ENCODE assay signal across 17 cellular contexts in the genomic region with DNA sequence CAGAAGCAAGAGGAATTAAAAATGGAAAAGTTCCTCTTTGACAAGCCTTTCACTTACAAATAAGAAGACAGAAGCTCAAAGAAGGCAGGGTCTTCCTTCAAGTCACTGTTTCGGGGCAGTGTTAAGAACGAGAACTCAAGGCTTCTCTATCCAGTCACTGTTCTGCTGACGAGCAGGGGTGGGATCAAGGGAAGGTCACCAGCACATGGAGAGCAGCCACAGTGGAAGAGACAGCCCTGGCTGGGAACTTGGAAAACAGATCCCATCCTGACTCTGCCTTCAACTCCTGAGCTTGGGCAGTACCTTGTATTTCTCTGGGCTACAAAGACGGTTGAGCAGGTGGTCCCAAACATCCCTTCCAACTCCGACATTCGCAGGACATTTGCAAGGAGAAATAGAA.
"Had no signal": no experiment of that assay in that cellular context is flagged by ENCODE, and none has a peak within 500 bp of the region (broad histone marks: within the 10 kb centered on the region; RNA-seq: fewer than 3 reads in every experiment).

No MANE protein-coding gene starts in this region.

- H3K4me1 Mint-ChIP-seq: neural crest cell had no signal

- H3K4me3 ChIP-seq: lower lobe of right lung, pancreas, sigmoid colon, stomach, tibial artery, upper lobe of left lung had no signal

- H3K27me3 Mint-ChIP-seq: central memory CD8-positive, alpha-beta T cell had no signal

- H3K36me3 ChIP-seq: lower lobe of right lung, neutrophil, pancreas, sigmoid colon, stomach, tibial artery, upper lobe of left lung had no signal

- ATAC-seq: left lobe of liver; lower lobe of right lung; naive thymus-derived CD8-positive, alpha-beta T cell; pancreas; stimulated activated effector memory CD8-positive, alpha-beta T cell treated with anti-CD3 and anti-CD28 coated beads, Interleukin-12 subunit alpha, Interleukin-12 subunit beta, amount 100 ng/mL, for 72 hours had no signal

- H3K27ac Mint-ChIP-seq: stimulated activated effector memory CD8-positive, alpha-beta T cell treated with anti-CD3 and anti-CD28 coated beads, Interleukin-12 subunit alpha, Interleukin-12 subunit beta, amount 100 ng/mL, for 72 hours had no signal

- H3K27ac ChIP-seq: lower lobe of right lung, neutrophil, pancreas, sigmoid colon, stomach, tibial artery, upper lobe of left lung had no signal

- DNase-seq: cortex of kidney; lower lobe of right lung; naive thymus-derived CD8-positive, alpha-beta T cell; pancreas; retina; sigmoid colon; stimulated activated CD4-positive, alpha-beta T cell treated with anti-CD3 and anti-CD28 coated beads, Interleukin-2, amount 100 ng/mL, for 24 hours; stimulated activated CD4-positive, alpha-beta T cell treated with anti-CD3 and anti-CD28 coated beads, Interleukin-4, amount 100 ng/mL, for 24 hours; stimulated activated naive CD4-positive, alpha-beta T cell treated with Interleukin-2 at 50 U/mL for 16 hours; stomach; tibial artery; upper lobe of left lung had no signal

- H3K9me3 ChIP-seq: lower lobe of right lung, neutrophil, pancreas, sigmoid colon, stomach, tibial artery, upper lobe of left lung had no signal

- H3K4me1 ChIP-seq: lower lobe of right lung had no signal

- H3K9me3 Mint-ChIP-seq: central memory CD8-positive, alpha-beta T cell; naive thymus-derived CD8-positive, alpha-beta T cell; neural crest cell; stimulated activated effector memory CD8-positive, alpha-beta T cell treated with anti-CD3 and anti-CD28 coated beads, Interleukin-12 subunit alpha, Interleukin-12 subunit beta, amount 100 ng/mL, for 72 hours had no signal

- H3K27me3 ChIP-seq: neutrophil, pancreas, sigmoid colon, stomach, tibial artery, upper lobe of left lung had no signal

- H3K36me3 Mint-ChIP-seq: naive thymus-derived CD8-positive, alpha-beta T cell; stimulated activated effector memory CD8-positive, alpha-beta T cell treated with anti-CD3 and anti-CD28 coated beads, Interleukin-12 subunit alpha, Interleukin-12 subunit beta, amount 100 ng/mL, for 72 hours had no signal

- H3K4me3 Mint-ChIP-seq: central memory CD8-positive, alpha-beta T cell; naive thymus-derived CD8-positive, alpha-beta T cell; neural crest cell; stimulated activated effector memory CD8-positive, alpha-beta T cell treated with anti-CD3 and anti-CD28 coated beads, Interleukin-12 subunit alpha, Interleukin-12 subunit beta, amount 100 ng/mL, for 72 hours had no signal
